Comparison of ENCODE assay signal across 16 cellular contexts in the genomic region with DNA sequence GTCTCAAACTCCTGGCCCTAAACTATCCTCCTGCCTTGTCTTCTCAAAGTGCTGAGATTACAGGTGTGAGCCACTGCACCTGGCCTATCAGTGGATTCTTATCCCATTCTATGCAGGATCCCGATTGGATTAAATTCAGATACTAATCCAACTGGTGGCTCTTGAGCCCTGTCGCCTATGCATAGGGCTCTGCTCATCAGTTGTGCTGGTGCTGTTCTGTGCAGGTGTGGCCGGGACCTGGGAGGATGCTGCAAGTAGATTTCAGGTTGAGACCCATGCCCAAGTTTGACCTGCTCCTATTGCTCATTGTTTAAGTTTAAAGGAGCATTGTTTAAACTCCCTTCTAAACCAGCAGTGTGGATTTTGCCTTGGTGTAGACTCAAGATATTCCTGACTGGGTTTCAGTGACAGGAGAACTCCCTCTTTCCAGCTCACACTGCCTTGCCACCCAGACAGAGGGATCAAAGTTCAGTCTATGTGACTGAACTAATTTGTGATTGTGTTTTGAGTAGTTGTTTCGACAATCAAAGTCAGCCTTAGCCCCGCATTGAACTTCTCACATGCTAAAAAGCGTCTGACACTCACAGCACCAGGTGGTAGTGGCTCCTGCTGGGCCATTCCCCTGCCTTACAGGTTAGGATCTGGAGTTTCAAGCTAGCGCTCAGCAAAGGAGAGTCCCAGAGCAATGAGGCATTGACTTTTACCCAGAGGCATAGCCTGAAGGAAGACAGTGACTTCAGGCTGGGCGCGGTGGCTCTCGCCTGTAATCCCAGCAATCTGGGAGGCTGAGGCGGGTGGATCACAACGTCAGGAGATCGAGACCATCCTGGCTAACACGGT.
"Had no signal": no experiment of that assay in that cellular context is flagged by ENCODE, and none has a peak within 500 bp of the region (broad histone marks: within the 10 kb centered on the region; RNA-seq: fewer than 3 reads in every experiment).

No MANE protein-coding gene starts in this region.

- DNase-seq: activated CD4-positive, alpha-beta T cell treated with anti-CD3 and anti-CD28 coated beads, Interleukin-2, amount 50 U/mL, for 4 hours; activated naive CD4-positive, alpha-beta T cell treated with Interleukin-2 at 50 U/mL for 16 hours; anterior cingulate cortex; brain microvascular endothelial cell; effector memory CD4-positive, alpha-beta T cell; foreskin keratinocyte; posterior cingulate gyrus; retina; stimulated activated CD4-positive, alpha-beta T cell treated with anti-CD3 and anti-CD28 coated beads, Interleukin-15, amount 100 ng/mL, for 24 hours; stimulated activated CD4-positive, alpha-beta T cell treated with anti-CD3 and anti-CD28 coated beads, Interleukin-4, amount 100 ng/mL, for 1 hour; stimulated activated naive CD8-positive, alpha-beta T cell treated with anti-CD3 and anti-CD28 coated beads, Interleukin-15, Interleukin-2, amounts not matched to agents 100 U/mL and 50 U/mL, for 24 hours; upper lobe of right lung had no signal

- H3K27ac ChIP-seq: brain microvascular endothelial cell, foreskin keratinocyte, upper lobe of right lung had no signal

- H3K9me3 ChIP-seq: upper lobe of right lung had no signal

- H3K4me3 ChIP-seq: upper lobe of right lung had no signal

- H3K27me3 ChIP-seq: brain microvascular endothelial cell, foreskin keratinocyte, upper lobe of right lung had no signal

- H3K4me1 ChIP-seq: upper lobe of right lung had no signal

- H3K27me3 Mint-ChIP-seq: natural killer cell treated with Interleukin-12 subunit alpha and Interleukin-12 subunit beta and Interleukin-15 and Interleukin-18, amount 100 ng/mL, for 72 hours had no signal

- H3K4me3 Mint-ChIP-seq: activated T-helper 17 cell treated with anti-CD3 and anti-CD28 coated beads, Interleukin-2, amount 50 U/mL, for 72 hours; natural killer cell treated with Interleukin-12 subunit alpha and Interleukin-12 subunit beta and Interleukin-15 and Interleukin-18, amount 100 ng/mL, for 72 hours; T-helper 2 cell treated with Interferon-gamma antibody and Interleukin-4, amounts not matched to agents 5 μg/mL and 100 μg/mL, for 36 hours had no signal

- ATAC-seq: activated CD4-positive, CD25-positive, alpha-beta regulatory T cell treated with anti-CD3 and anti-CD28 coated beads, Interleukin-2, amount 50 U/mL, for 24 hours; activated T-helper 17 cell treated with anti-CD3 and anti-CD28 coated beads, Interleukin-2, amount 50 U/mL, for 72 hours; foreskin keratinocyte; natural killer cell treated with Interleukin-12 subunit alpha and Interleukin-12 subunit beta and Interleukin-15 and Interleukin-18, amount 100 ng/mL, for 72 hours; stimulated activated naive CD8-positive, alpha-beta T cell treated with anti-CD3 and anti-CD28 coated beads, Interleukin-15, Interleukin-2, amounts not matched to agents 100 U/mL and 50 U/mL, for 24 hours; upper lobe of right lung had no signal

- H3K36me3 ChIP-seq: brain microvascular endothelial cell, upper lobe of right lung had no signal

- H3K27ac Mint-ChIP-seq: activated T-helper 17 cell treated with anti-CD3 and anti-CD28 coated beads, Interleukin-2, amount 50 U/mL, for 72 hours; natural killer cell treated with Interleukin-12 subunit alpha and Interleukin-12 subunit beta and Interleukin-15 and Interleukin-18, amount 100 ng/mL, for 72 hours; T-helper 2 cell treated with Interferon-gamma antibody and Interleukin-4, amounts not matched to agents 5 μg/mL and 100 μg/mL, for 36 hours had no signal
